ENCODE assay signal across 17 cellular contexts in the genomic region with DNA sequence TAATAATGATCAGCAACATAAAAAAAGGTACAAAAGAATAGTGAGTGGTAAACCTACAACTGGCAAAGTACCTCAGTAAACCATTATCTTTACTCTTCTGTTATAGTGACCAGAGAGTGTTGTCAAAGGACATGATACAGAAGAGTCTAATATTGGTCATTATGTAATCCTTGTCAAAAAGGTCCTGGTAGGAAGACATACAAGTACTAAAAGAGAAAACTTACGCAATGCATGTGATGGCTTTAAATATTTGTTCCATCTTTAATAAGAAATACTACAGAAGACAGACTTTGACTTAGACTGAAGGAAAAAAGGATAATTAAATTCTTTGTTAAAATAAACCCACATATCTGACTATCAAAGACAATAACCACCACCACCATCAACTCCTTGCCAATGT. TPM values are rescaled to one million over a fixed set of nuclear protein-coding genes. Genes with fewer than 3 reads are reported as not detected.
DNase-seq lines count a peak whose midpoint lies in the region; ATAC-seq, FAIRE-seq and TF ChIP-seq lines count a peak whose summit lies in the region.
"Had no signal": no experiment of that assay in that cellular context is flagged by ENCODE, and none has a peak within 500 bp of the region (broad histone marks: within the 10 kb centered on the region; RNA-seq: fewer than 3 reads in every experiment).

No MANE protein-coding gene starts in this region.

- no peak for TF ChIP-seq POLR2A in A549 (IDR thresholded peaks at IDR 0.05; ENCODE audit: low read length)

- H3K4me3 ChIP-seq in A549 (no peak overlapping the region; the same call in 2 of the 3 replicates), RWPE2 (ENCODE audit: severe bottlenecking) (no peak overlapping the region)
- no peak overlapping the region for H3K4me3 ChIP-seq in BLaER1 treated with 17β-estradiol and CSF1 and Interleukin-3, amounts not matched to agents 10 nM and 100 nM
- H3K4me3 ChIP-seq: HAP-1 had no signal

- H3K27ac ChIP-seq in A549, result peak overlapping the region; percentile 63 to 71
- no peak overlapping the region for H3K27ac ChIP-seq in BLaER1 treated with 17β-estradiol and CSF1 and Interleukin-3, amounts not matched to agents 10 nM and 100 nM
- peak overlapping the region; percentile 81 for H3K27ac ChIP-seq in RWPE2 (ENCODE audit: poor library complexity, severe bottlenecking)
- H3K27ac ChIP-seq in epithelial cell of prostate, result peak overlapping the region; percentile 72

- H4K20me1 ChIP-seq in BLaER1 treated with 17β-estradiol and CSF1 and Interleukin-3, amounts not matched to agents 10 nM and 100 nM, result peaks cover 12 to 99% (median 88%) of the 10 kb centered on the region in 11 experiments; a peak in 20 of 22 replicates

- peaks cover 0 to 7% (median 0%) of the 10 kb centered on the region in 11 experiments; a peak in 4 of 22 replicates for H3K27me3 ChIP-seq in BLaER1 treated with 17β-estradiol and CSF1 and Interleukin-3, amounts not matched to agents 10 nM and 100 nM
- no peaks in the 10 kb centered on the region for H3K27me3 ChIP-seq in RWPE2 (ENCODE audit: insufficient read depth, poor library complexity, severe bottlenecking)

- TF ChIP-seq CTCF in A549 (IDR thresholded peaks at IDR 0.05), result no peak
- no peak for TF ChIP-seq CTCF in RWPE2 (IDR thresholded peaks at IDR 0.05; ENCODE audit: poor library complexity, severe bottlenecking)

- no peak for TF ChIP-seq EP300 in A549 (IDR thresholded peaks at IDR 0.05)

- H3K36me3 ChIP-seq in BLaER1 treated with 17β-estradiol and CSF1 and Interleukin-3, amounts not matched to agents 10 nM and 100 nM, result peaks cover 0 to 17% (median 0%) of the 10 kb centered on the region in 11 experiments; a peak in 4 of 22 replicates
- no peaks in the 10 kb centered on the region for H3K36me3 ChIP-seq in RWPE2 (ENCODE audit: low read depth)
- H3K36me3 ChIP-seq: HAP-1 had no signal

- FAIRE-seq in A549 (lab: Jason Lieb, UNC), result no peak
- FAIRE-seq: A204.1, GM12892, GM19239 had no signal

- no peak for TF ChIP-seq RAD21 in A549 (conservative IDR thresholded peaks at IDR 0.05 in 1 of 2, IDR thresholded peaks at IDR 0.05 in 1 of 2)

- no peak for DNase-seq in A549 (ENCODE audit: low read depth in 1 of 2, low spot score in 1 of 2)
- no peak for DNase-seq in RWPE2 (ENCODE audit: low spot score)
- no peak for DNase-seq in epithelial cell of prostate (ENCODE audit: low read depth, low spot score)
- no peak for DNase-seq in amniotic stem cell (lab: John Stamatoyannopoulos, UW)
- no peak for DNase-seq in SW480 (ENCODE audit: low spot score)
- no peak for DNase-seq in putamen (ENCODE audit: low spot score)
- DNase-seq in NCI-H345 treated with DMSO at 0.1 percent for 48 hours (lab: John Stamatoyannopoulos, UW; ENCODE audit: unreplicated experiment), result no peak
- DNase-seq: Caco-2; CD8-positive, alpha-beta memory T cell; DND-41; GDM1; GOT3 had no signal

- 84% methylated on average over 1 of the region's 1 CpG for WGBS in A549 (ENCODE audit: missing lambda C conversion rate)

- H3K9ac ChIP-seq in BLaER1 treated with 17β-estradiol and CSF1 and Interleukin-3, amounts not matched to agents 10 nM and 100 nM, result no peak overlapping the region

- H3K9me3 ChIP-seq in A549 (no peaks in the 10 kb centered on the region), RWPE2 (ENCODE audit: severe bottlenecking) (no peaks in the 10 kb centered on the region)
- no peaks in the 10 kb centered on the region for H3K9me3 ChIP-seq in BLaER1 treated with 17β-estradiol and CSF1 and Interleukin-3, amounts not matched to agents 10 nM and 100 nM (replicated peaks in 1 of 11)
- H3K9me3 ChIP-seq: Caco-2, HAP-1 had no signal

- CTCF ChIA-PET in A549 (lab: Yijun Ruan, JAX), result no interaction called here

- POLR2A ChIA-PET in A549 (lab: Yijun Ruan, JAX), result interaction anchor here (1.0 kb wide), 1 partner anchor 251 kb away, joined by 3 read pairs; a partner anchor contains a TSS

- ATAC-seq in A549 (no peak), RWPE2 (ENCODE audit: low read depth) (no peak)

- H3K4me1 ChIP-seq in A549, result peaks cover 56% of the 10 kb centered on the region
- H3K4me1 ChIP-seq in BLaER1 treated with 17β-estradiol and CSF1 and Interleukin-3, amounts not matched to agents 10 nM and 100 nM, result peaks cover 17 to 83% (median 33%) of the 10 kb centered on the region in 10 experiments
- peaks cover 51% of the 10 kb centered on the region for H3K4me1 ChIP-seq in RWPE2 (ENCODE audit: insufficient read depth, poor library complexity, severe bottlenecking)
- H3K4me1 ChIP-seq: Caco-2 had no signal

- H3K4me2 ChIP-seq in A549, result peak overlapping the region; percentile 70
- peak overlapping the region in 7 of 11 experiments; percentile 28 to 95 (median 41); a peak in 6 of 22 replicates for H3K4me2 ChIP-seq in BLaER1 treated with 17β-estradiol and CSF1 and Interleukin-3, amounts not matched to agents 10 nM and 100 nM

TF ChIP-seq in A549, 52 proteins besides CTCF, POLR2A, EP300 and RAD21:
- 0 out of 4 replicates have a peak, but pooled peaks of 1 of the 2 experiments have one; percentile 31 for TF ChIP-seq CEBPB (IDR thresholded peaks at IDR 0.05)
- TF ChIP-seq TFCP2L1 (CRISPR knock-in tag; IDR thresholded peaks at IDR 0.05), result no peak
- TF ChIP-seq HDAC2 (IDR thresholded peaks at IDR 0.05), result no peak
- TF ChIP-seq, protein P1, sequence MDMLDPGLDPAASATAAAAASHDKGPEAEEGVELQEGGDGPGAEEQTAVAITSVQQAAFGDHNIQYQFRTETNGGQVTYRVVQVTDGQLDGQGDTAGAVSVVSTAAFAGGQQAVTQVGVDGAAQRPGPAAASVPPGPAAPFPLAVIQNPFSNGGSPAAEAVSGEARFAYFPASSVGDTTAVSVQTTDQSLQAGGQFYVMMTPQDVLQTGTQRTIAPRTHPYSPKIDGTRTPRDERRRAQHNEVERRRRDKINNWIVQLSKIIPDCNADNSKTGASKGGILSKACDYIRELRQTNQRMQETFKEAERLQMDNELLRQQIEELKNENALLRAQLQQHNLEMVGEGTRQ (IDR thresholded peaks at IDR 0.05), result no peak
- no peak for TF ChIP-seq CBX8 (IDR thresholded peaks at IDR 0.05)

RNA-seq across cellular contexts. Expression of a gene that starts 6.5 kb away (rescaled TPM):
- 13.6 and 15.7 TPM in 2 replicates for polyA plus RNA-seq in A549 (2011; rRNA removed)
- 4.8 and 5.8 TPM in 2 replicates for polyA plus RNA-seq in A549 (2012; cell fraction: cytosol; rRNA removed)
- polyA plus RNA-seq in A549 (2012; cell fraction: nucleus; rRNA removed), result 11.1 and 13.1 TPM in 2 replicates
- 12.4 to 15.9 TPM (median 13.7 TPM) in 3 replicates for polyA plus RNA-seq in A549 (2017; fragmentation: RNase III; extraction: RNeasy Plus Mini Kit Qiagen cat#74134 plus additional on column Dnase treatment)
- polyA minus RNA-seq in A549 (2011; rRNA and poly(A)+ RNA removed), result 24.5 and 35.2 TPM in 2 replicates
- polyA plus RNA-seq: CD8-positive, alpha-beta memory T cell had no signal

RNA-seq across cellular contexts. Expression of a gene that starts 6.8 kb away (rescaled TPM):
- polyA plus RNA-seq in A549 (2011; rRNA removed) (25.8 and 31.9 TPM in 2 replicates), A549 (2017; fragmentation: RNase III; extraction: RNeasy Plus Mini Kit Qiagen cat#74134 plus additional on column Dnase treatment) (18.5 to 23.4 TPM (median 22.5 TPM) in 3 replicates)
- polyA plus RNA-seq in A549 (2012; cell fraction: cytosol; rRNA removed), result 5.0 and 5.7 TPM in 2 replicates
- polyA plus RNA-seq in A549 (2012; cell fraction: nucleus; rRNA removed), result 1.7 and 3.4 TPM in 2 replicates
- polyA minus RNA-seq in A549 (2011; rRNA and poly(A)+ RNA removed), result 12.8 and 21.0 TPM in 2 replicates

Comparison
In these comparisons a context has a peak if more than half of its experiments do, and no peak if none do; other contexts are left out.
1. H3K27ac ChIP-seq: peak in A549 (2 of 2), RWPE2 (single experiment) and epithelial cell of prostate (single experiment); none in BLaER1 treated with 17β-estradiol and CSF1 and Interleukin-3, amounts not matched to agents 10 nM and 100 nM (0 of 11).